9 cellular contexts compared by ENCODE assay signal in the genomic region with DNA sequence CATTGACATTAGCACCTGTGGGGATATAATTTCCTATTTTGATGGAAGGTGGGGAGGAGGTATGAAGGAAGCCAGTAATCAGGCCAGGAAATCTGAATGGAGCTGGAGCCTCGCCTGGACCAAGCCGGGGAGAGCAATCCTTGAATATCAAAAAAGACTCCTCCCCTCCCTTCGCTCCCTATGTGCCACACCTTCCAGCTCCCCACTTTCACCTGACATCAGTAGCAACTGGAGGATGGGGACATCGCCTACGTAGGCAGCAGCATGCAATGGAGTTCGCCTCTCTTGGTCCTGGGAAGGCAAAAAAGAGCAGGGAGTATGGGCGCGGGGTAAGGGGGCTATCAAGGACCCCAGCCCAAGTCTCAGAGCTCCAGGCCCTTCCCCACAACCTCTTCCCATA. TPM values are rescaled to one million over a fixed set of nuclear protein-coding genes. Genes with fewer than 3 reads are reported as not detected.
DNase-seq lines count a peak whose midpoint lies in the region; ATAC-seq, FAIRE-seq and TF ChIP-seq lines count a peak whose summit lies in the region.
"Had no signal": no experiment of that assay in that cellular context is flagged by ENCODE, and none has a peak within 500 bp of the region (broad histone marks: within the 10 kb centered on the region; RNA-seq: fewer than 3 reads in every experiment).

No MANE protein-coding gene starts in this region.

- TF ChIP-seq CTCF in AG04450 (IDR thresholded peaks at IDR 0.05; ENCODE audit: low read depth, low read length) (no peak), coronary artery (IDR thresholded peaks at IDR 0.05) (no peak)

- peaks cover 14% of the 10 kb centered on the region for H3K36me3 Mint-ChIP-seq in natural killer cell treated with Interleukin-12 subunit alpha and Interleukin-12 subunit beta and Interleukin-15 and Interleukin-18, amount 100 ng/mL, for 72 hours

- H3K9me3 Mint-ChIP-seq in natural killer cell treated with Interleukin-12 subunit alpha and Interleukin-12 subunit beta and Interleukin-15 and Interleukin-18, amount 100 ng/mL, for 72 hours: no peaks in the 10 kb centered on the region

- peaks cover 50% of the 10 kb centered on the region for H3K36me3 ChIP-seq in KOPT-K1 (ENCODE audit: insufficient read depth, low read length)

- H3K27ac ChIP-seq in AG04450 (ENCODE audit: low read depth, low read length): peak overlapping the region; percentile 31
- H3K27ac ChIP-seq in KOPT-K1 (ENCODE audit: low read depth, low read length, poor library complexity, severe bottlenecking): peak overlapping the region; percentile 81
- H3K27ac ChIP-seq in coronary artery: peak overlapping the region in 1 of 2 donors; percentile 93

- POLR2A ChIA-PET in AG04450 (lab: Yijun Ruan, JAX): interaction anchor here (0.5 to 0.8 kb wide), 3 partner anchors 9 to 94 kb away, joined by 3 to 7 read pairs (median 3); a partner anchor contains a TSS

- no peak for ATAC-seq in natural killer cell treated with Interleukin-12 subunit alpha and Interleukin-12 subunit beta and Interleukin-15 and Interleukin-18, amount 100 ng/mL, for 72 hours

- H3K4me3 Mint-ChIP-seq in natural killer cell treated with Interleukin-12 subunit alpha and Interleukin-12 subunit beta and Interleukin-15 and Interleukin-18, amount 100 ng/mL, for 72 hours: peak overlapping the region; percentile 80

- no peaks in the 10 kb centered on the region for H3K27me3 ChIP-seq in AG04450 (ENCODE audit: control insufficient read depth, insufficient read depth, low read length)

- H3K4me1 Mint-ChIP-seq in natural killer cell treated with Interleukin-12 subunit alpha and Interleukin-12 subunit beta and Interleukin-15 and Interleukin-18, amount 100 ng/mL, for 72 hours (ENCODE audit: low read depth in 2 of 2): peaks cover 15 to 17% of the 10 kb centered on the region in 2 donors

- no peak for DNase-seq in AG04450 (ENCODE audit: low read depth, low spot score)
- DNase-seq in coronary artery (ENCODE audit: low spot score): no peak
- no peak for DNase-seq in natural killer cell treated with Interleukin-12 subunit alpha and Interleukin-12 subunit beta and Interleukin-15 and Interleukin-18, amount 100 ng/mL, for 72 hours (ENCODE audit: low spot score)
- DNase-seq in GM19238 (ENCODE audit: insufficient read length, low spot score): no peak
- DNase-seq in T1000 (lab: John Stamatoyannopoulos, UW): no peak
- DNase-seq in urothelium cell line (ENCODE audit: low spot score): no peak
- no peak for DNase-seq in NCI-H146 (lab: John Stamatoyannopoulos, UW)
- DNase-seq: central memory CD4-positive, alpha-beta T cell had no signal

- CTCF ChIA-PET in AG04450 (lab: Charles Lee): interaction anchor here (0.7 to 4.0 kb wide), 8 partner anchors 8 to 137 kb away, joined by 3 to 23 read pairs (median 4); a partner anchor contains a TSS

- no peak for FAIRE-seq in urothelium cell line (lab: Jason Lieb, UNC)

- H3K27me3 Mint-ChIP-seq in natural killer cell treated with Interleukin-12 subunit alpha and Interleukin-12 subunit beta and Interleukin-15 and Interleukin-18, amount 100 ng/mL, for 72 hours: no peaks in the 10 kb centered on the region

- H3K4me3 ChIP-seq in AG04450 (ENCODE audit: low read depth, low read length): peak overlapping the region; percentile 77
- peak overlapping the region; percentile 97 for H3K4me3 ChIP-seq in coronary artery

- no peaks in the 10 kb centered on the region; the same call in 1 of the 2 replicates for H3K9me3 ChIP-seq in AG04450 (ENCODE audit: control insufficient read depth, insufficient read depth, low read length)
- H3K9me3 ChIP-seq in KOPT-K1 (ENCODE audit: insufficient read depth, low read length, poor library complexity, severe bottlenecking): no peaks in the 10 kb centered on the region

- peak overlapping the region; percentile 16 to 65 for H3K27ac Mint-ChIP-seq in natural killer cell treated with Interleukin-12 subunit alpha and Interleukin-12 subunit beta and Interleukin-15 and Interleukin-18, amount 100 ng/mL, for 72 hours

RNA-seq across cellular contexts. Expression of a gene that starts 1.1 kb away (rescaled TPM):
- polyA plus RNA-seq in AG04450 (2011; rRNA removed): 16.0 and 20.2 TPM in 2 replicates
- polyA minus RNA-seq in AG04450 (2011; rRNA and poly(A)+ RNA removed): 34.8 and 35.0 TPM in 2 replicates
- 10 to 100 TPM; 59.3 to 99.3 TPM for total RNA-seq in natural killer cell treated with Interleukin-12 subunit alpha and Interleukin-12 subunit beta and Interleukin-15 and Interleukin-18, amount 100 ng/mL, for 72 hours

RNA-seq across cellular contexts. Expression of a gene that starts 9.7 kb away (rescaled TPM):
- polyA plus RNA-seq in AG04450 (2011; rRNA removed): 12.1 and 15.6 TPM in 2 replicates
- 5.9 and 8.1 TPM in 2 replicates for polyA minus RNA-seq in AG04450 (2011; rRNA and poly(A)+ RNA removed)
- 10 to 100 TPM; 15.4 to 26.1 TPM for total RNA-seq in natural killer cell treated with Interleukin-12 subunit alpha and Interleukin-12 subunit beta and Interleukin-15 and Interleukin-18, amount 100 ng/mL, for 72 hours

RNA-seq across cellular contexts. Expression of a gene that starts 27.2 kb away (rescaled TPM):
- polyA plus RNA-seq in AG04450 (2011; rRNA removed): not detected in 2 replicates
- polyA minus RNA-seq in AG04450 (2011; rRNA and poly(A)+ RNA removed): not detected in 2 replicates
- 1 to 10 TPM in 1 of 2 donors, under 1 TPM in 1; 0.50 to 1.4 TPM for total RNA-seq in natural killer cell treated with Interleukin-12 subunit alpha and Interleukin-12 subunit beta and Interleukin-15 and Interleukin-18, amount 100 ng/mL, for 72 hours

RNA-seq across cellular contexts. Expression of a gene that starts 32.9 kb away (rescaled TPM):
- polyA plus RNA-seq in AG04450 (2011; rRNA removed): 46.9 and 52.5 TPM in 2 replicates
- 17.4 and 19.6 TPM in 2 replicates for polyA minus RNA-seq in AG04450 (2011; rRNA and poly(A)+ RNA removed)
- total RNA-seq in natural killer cell treated with Interleukin-12 subunit alpha and Interleukin-12 subunit beta and Interleukin-15 and Interleukin-18, amount 100 ng/mL, for 72 hours: 10 to 100 TPM; 66.3 to 81.6 TPM

RNA-seq across cellular contexts. Expression of a gene that starts 35.3 kb away (rescaled TPM):
- 97.2 and 123 TPM in 2 replicates for polyA plus RNA-seq in AG04450 (2011; rRNA removed)
- 250 and 366 TPM in 2 replicates for polyA minus RNA-seq in AG04450 (2011; rRNA and poly(A)+ RNA removed)
- 10 to 100 TPM; 34.1 to 48.8 TPM for total RNA-seq in natural killer cell treated with Interleukin-12 subunit alpha and Interleukin-12 subunit beta and Interleukin-15 and Interleukin-18, amount 100 ng/mL, for 72 hours
